ENCODE assay signal across 22 cellular contexts in genomic region chr1:39277876-39278275, GRCh38.
A peak's percentile ranks its signal among the peaks of the same experiment; 100 is the strongest.
DNase-seq lines count a peak whose midpoint lies in the region; FAIRE-seq and TF ChIP-seq lines count a peak whose summit lies in the region.
"Had no signal": no experiment of that assay in that cellular context is flagged by ENCODE, and none has a peak within 500 bp of the region (broad histone marks: within the 10 kb centered on the region; RNA-seq: fewer than 3 reads in every experiment).

No MANE protein-coding gene starts in this region.

- H2AFZ ChIP-seq in neural progenitor cell (replicated peaks), result no peak overlapping the region

- H3K9me3 ChIP-seq in neural progenitor cell (ENCODE audit: low read depth), result no peaks in the 10 kb centered on the region
- H3K9me3 ChIP-seq: esophagus squamous epithelium, mucosa of descending colon, psoas muscle, tibial nerve had no signal

- H3K27ac ChIP-seq in neural progenitor cell, result peak overlapping the region; percentile 35
- H3K27ac ChIP-seq: cardiac muscle cell, psoas muscle, tibial nerve had no signal

- H3K4me1 Mint-ChIP-seq in endothelial cell (ENCODE audit: unreplicated experiment), result peaks cover 23% of the 10 kb centered on the region
- peaks cover 20% of the 10 kb centered on the region for H3K4me1 Mint-ChIP-seq in neural progenitor cell

- no peaks in the 10 kb centered on the region for H3K9me3 Mint-ChIP-seq in endothelial cell (ENCODE audit: unreplicated experiment)
- no peaks in the 10 kb centered on the region for H3K9me3 Mint-ChIP-seq in neural progenitor cell
- H3K9me3 Mint-ChIP-seq: activated CD4-positive, alpha-beta T cell treated with anti-CD3 and anti-CD28 coated beads, Interleukin-2, amount 10 ng/mL, durations not matched to agents 24 days and 14 days had no signal

- no peak overlapping the region for H3K4me2 ChIP-seq in neural progenitor cell

- peaks cover 8% of the 10 kb centered on the region for H3K36me3 Mint-ChIP-seq in endothelial cell (ENCODE audit: low read depth, unreplicated experiment)
- peaks cover 4% of the 10 kb centered on the region for H3K36me3 Mint-ChIP-seq in neural progenitor cell

- H3K27me3 Mint-ChIP-seq in endothelial cell (ENCODE audit: unreplicated experiment) (no peaks in the 10 kb centered on the region), neural progenitor cell (ENCODE audit: insufficient read depth, low read depth) (no peaks in the 10 kb centered on the region)
- H3K27me3 Mint-ChIP-seq: activated CD4-positive, alpha-beta T cell treated with anti-CD3 and anti-CD28 coated beads, Interleukin-2, amount 10 ng/mL, durations not matched to agents 24 days and 14 days had no signal

- peaks cover 45% of the 10 kb centered on the region for H4K20me1 ChIP-seq in neural progenitor cell (ENCODE audit: low read depth)

- H3K27ac Mint-ChIP-seq in endothelial cell (ENCODE audit: unreplicated experiment), result peak overlapping the region; percentile 67
- no peak overlapping the region for H3K27ac Mint-ChIP-seq in neural progenitor cell
- H3K27ac Mint-ChIP-seq: activated CD4-positive, alpha-beta T cell treated with anti-CD3 and anti-CD28 coated beads, Interleukin-2, amount 10 ng/mL, durations not matched to agents 24 days and 14 days had no signal

- peaks cover 91% of the 10 kb centered on the region for H3K79me2 ChIP-seq in neural progenitor cell (ENCODE audit: low read depth)

- no peak for DNase-seq in D721Med (ENCODE audit: insufficient read length, low spot score)
- DNase-seq in NCI-H82 (lab: John Stamatoyannopoulos, UW), result peak; percentile 68
- DNase-seq in endothelial cell (ENCODE audit: low spot score), result no peak
- DNase-seq in neural progenitor cell (ENCODE audit: low spot score), result no peak
- no peak for DNase-seq in NCI-H2227 (lab: John Stamatoyannopoulos, UW; ENCODE audit: unreplicated experiment)
- DNase-seq in NCI-H510A (lab: John Stamatoyannopoulos, UW), result no peak
- DNase-seq in NCI-H1694 (lab: John Stamatoyannopoulos, UW), result no peak
- DNase-seq: activated CD4-positive, alpha-beta T cell treated with anti-CD3 and anti-CD28 coated beads, Interleukin-2, amount 10 ng/mL, durations not matched to agents 24 days and 14 days; activated CD8-positive, alpha-beta memory T cell treated with anti-CD3 and anti-CD28 coated beads, Interleukin-2, amount 50 U/mL, for 4 hours; activated effector memory CD4-positive, alpha-beta T cell treated with anti-CD3 and anti-CD28 coated beads, Interleukin-2, amount 50 U/mL, for 16 hours; COR-L47; esophagus squamous epithelium; Karpas-422; left ventricle myocardium superior; mucosa of descending colon; NCI-H2029; NCI-H524 treated with DMSO at 0.1 percent for 48 hours; psoas muscle; stimulated activated naive CD4-positive, alpha-beta T cell treated with Interleukin-2 at 50 U/mL for 16 hours had no signal

- H3K27me3 ChIP-seq in neural progenitor cell, result no peaks in the 10 kb centered on the region
- H3K27me3 ChIP-seq: cardiac muscle cell, esophagus squamous epithelium, tibial nerve had no signal

- H3K4me3 Mint-ChIP-seq in endothelial cell (ENCODE audit: unreplicated experiment) (no peak overlapping the region), neural progenitor cell (no peak overlapping the region)
- H3K4me3 Mint-ChIP-seq: activated CD4-positive, alpha-beta T cell treated with anti-CD3 and anti-CD28 coated beads, Interleukin-2, amount 10 ng/mL, durations not matched to agents 24 days and 14 days had no signal

- H3K9ac ChIP-seq in neural progenitor cell, result no peak overlapping the region

- H3K4me3 ChIP-seq in neural progenitor cell, result no peak overlapping the region
- H3K4me3 ChIP-seq: cardiac muscle cell, esophagus squamous epithelium, mucosa of descending colon, psoas muscle, tibial nerve had no signal

- no peak for TF ChIP-seq CTCF in D721Med (IDR thresholded peaks at IDR 0.05; ENCODE audit: insufficient read depth, missing control alignments)
- TF ChIP-seq CTCF in endothelial cell (IDR thresholded peaks at IDR 0.05; ENCODE audit: unreplicated experiment), result no peak
- TF ChIP-seq CTCF in neural progenitor cell (IDR thresholded peaks at IDR 0.05), result no peak

- FAIRE-seq in D721Med (lab: Jason Lieb, UNC), result peak; percentile 35
- FAIRE-seq: TTC549 had no signal

- H3K36me3 ChIP-seq in neural progenitor cell, result peaks cover 8% of the 10 kb centered on the region

- peaks cover 12% of the 10 kb centered on the region for H3K4me1 ChIP-seq in neural progenitor cell
- H3K4me1 ChIP-seq: tibial nerve had no signal

- H3F3A ChIP-seq in neural progenitor cell (ENCODE audit: low read depth), result no peaks in the 10 kb centered on the region
